20 cellular contexts compared by ENCODE assay signal in genomic region chr1:240111558-240111957, GRCh38. TPM values are rescaled to one million over a fixed set of nuclear protein-coding genes. Genes with fewer than 3 reads are reported as not detected.
DNase-seq lines count a peak whose midpoint lies in the region; ATAC-seq and TF ChIP-seq lines count a peak whose summit lies in the region.
"Had no signal": no experiment of that assay in that cellular context is flagged by ENCODE, and none has a peak within 500 bp of the region (broad histone marks: within the 10 kb centered on the region; RNA-seq: fewer than 3 reads in every experiment).

No MANE protein-coding gene starts in this region.

- no peak overlapping the region for H3K27ac Mint-ChIP-seq in T-helper 17 cell
- H3K27ac Mint-ChIP-seq: activated naive CD4-positive, alpha-beta T cell treated with anti-CD3 and anti-CD28 coated beads, Interleukin-2, amount 10 ng/mL, durations not matched to agents 7 days and 5 days had no signal

- no peak overlapping the region for H3K4me3 ChIP-seq in astrocyte of the cerebellum (ENCODE audit: low read depth, low read length)
- H3K4me3 ChIP-seq: breast epithelium, thyroid gland had no signal

- TF ChIP-seq CTCF in astrocyte of the cerebellum (IDR thresholded peaks at IDR 0.05; ENCODE audit: low read depth, low read length, missing control alignments) = peak; percentile 23

- H3K9me3 ChIP-seq in T-helper 17 cell (ENCODE audit: control insufficient read depth, low read length, poor library complexity, severe bottlenecking) = no peaks in the 10 kb centered on the region
- H3K9me3 ChIP-seq: breast epithelium, thyroid gland had no signal

- ATAC-seq in HG03457 (IDR thresholded peaks at IDR 0.05; ENCODE audit: unreplicated experiment) (no peak), T-helper 17 cell (no peak)
- ATAC-seq: left cardiac atrium had no signal

- no peaks in the 10 kb centered on the region for H3K36me3 Mint-ChIP-seq in T-helper 17 cell (ENCODE audit: low read depth)
- H3K36me3 Mint-ChIP-seq: activated naive CD4-positive, alpha-beta T cell treated with anti-CD3 and anti-CD28 coated beads, Interleukin-2, amount 10 ng/mL, durations not matched to agents 7 days and 5 days had no signal

- DNase-seq in EH (ENCODE audit: low read depth) (peak; percentile 19), NAMALWA (ENCODE audit: low spot score) (peak; percentile 9), astrocyte of the cerebellum (ENCODE audit: low read depth) (no peak), left kidney (ENCODE audit: low read depth, low spot score) (peak; percentile 5), superior temporal gyrus (ENCODE audit: extremely low spot score) (no peak), COLO829 (ENCODE audit: low spot score) (no peak), T-helper 17 cell (no peak)
- DNase-seq: activated CD4-positive, alpha-beta T cell treated with anti-CD3 and anti-CD28 coated beads for 48 hours; activated naive CD4-positive, alpha-beta T cell treated with anti-CD3 and anti-CD28 coated beads, Interleukin-2, amount 10 ng/mL, durations not matched to agents 7 days and 5 days; AML-193; H7; hypothalamus; left cardiac atrium; NCI-H1048; nucleus accumbens; T-helper 9 cell; thyroid gland had no signal

- H3K4me3 Mint-ChIP-seq in T-helper 17 cell = no peak overlapping the region
- H3K4me3 Mint-ChIP-seq: activated naive CD4-positive, alpha-beta T cell treated with anti-CD3 and anti-CD28 coated beads, Interleukin-2, amount 10 ng/mL, durations not matched to agents 7 days and 5 days had no signal

- no peaks in the 10 kb centered on the region for H3K4me1 Mint-ChIP-seq in T-helper 17 cell
- H3K4me1 Mint-ChIP-seq: activated naive CD4-positive, alpha-beta T cell treated with anti-CD3 and anti-CD28 coated beads, Interleukin-2, amount 10 ng/mL, durations not matched to agents 7 days and 5 days had no signal

- in situ Hi-C loops in astrocyte of the cerebellum (cut with HindIII; ENCODE audit: low sequenced_read_pairs) = no loop called here

- peaks cover 20% of the 10 kb centered on the region for H3K27me3 Mint-ChIP-seq in T-helper 17 cell
- H3K27me3 Mint-ChIP-seq: activated naive CD4-positive, alpha-beta T cell treated with anti-CD3 and anti-CD28 coated beads, Interleukin-2, amount 10 ng/mL, durations not matched to agents 7 days and 5 days had no signal

RNA-seq across cellular contexts. Expression of gene FMN2, which starts 19.9 kb away (rescaled TPM):
- not detected for total RNA-seq in T-helper 17 cell
- total RNA-seq: mononuclear cell had no signal

Comparison
In these comparisons a context has a peak if more than half of its experiments do, and no peak if none do; other contexts are left out.
1. DNase-seq: peak in EH (single experiment), NAMALWA (single experiment) and left kidney (single experiment); none in astrocyte of the cerebellum (single experiment), superior temporal gyrus (single experiment), COLO829 (single experiment) and T-helper 17 cell (0 of 3).